In genomic region chr9:94903961-94904421, GRCh38 we compare ENCODE assay signal across 1 cellular context.
TF ChIP-seq lines count a peak whose summit lies in the region.

No MANE protein-coding gene starts in this region.

TF ChIP-seq in GM23338, 12 proteins besides CTCF, POLR2A, EP300 and RAD21 (continued from another document):
- TF ChIP-seq ZNF462 (CRISPR knock-in tag; IDR thresholded peaks at IDR 0.05): no peak
